In genomic region chr4:8760561-8760960, GRCh38 we compare ENCODE assay signal across 18 cellular contexts.
DNase-seq lines count a peak whose midpoint lies in the region; ATAC-seq, FAIRE-seq and TF ChIP-seq lines count a peak whose summit lies in the region.
"Had no signal": no experiment of that assay in that cellular context is flagged by ENCODE, and none has a peak within 500 bp of the region (broad histone marks: within the 10 kb centered on the region; RNA-seq: fewer than 3 reads in every experiment).

No MANE protein-coding gene starts in this region.

- no peaks in the 10 kb centered on the region for H4K20me1 ChIP-seq in HepG2 (ENCODE audit: insufficient read depth, low read length)

- intact Hi-C loops in right lobe of liver (cut with DNase I) (no loop called here), HepG2 (cut with micrococcal nuclease; ENCODE audit: unreplicated experiment) (no loop called here), right cardiac atrium (cut with DNase I) (no loop called here)

- BruUV-seq in HepG2 (replicated peaks; lab: Mats Ljungman, UMichigan), result no TSS peak

- TF ChIP-seq EP300 in HepG2 (IDR thresholded peaks at IDR 0.05; ENCODE audit: low read depth in 2 of 2, low read length in 2 of 2) (no peak), HepG2 (CRISPR knock-in tag; IDR thresholded peaks at IDR 0.05; ENCODE audit: borderline replicate concordance) (no peak)

- in situ Hi-C loops in HepG2 (cut with HindIII; ENCODE audit: extremely low pct_ligation_motif_present, low pct_unique_long_range_greater_than_20kb) (no loop called here), GM13976 (cut with MboI; ENCODE audit: low sequenced_read_pairs, unreplicated experiment) (no loop called here)

- no peak for FAIRE-seq in HepG2 (lab: Jason Lieb, UNC)

- POLR2A ChIA-PET in HepG2 (lab: Yijun Ruan, JAX), result no interaction called here

- TF ChIP-seq RAD21 in HepG2 (CRISPR knock-in tag; IDR thresholded peaks at IDR 0.05), result no peak

- TF ChIP-seq POLR2A in right lobe of liver (IDR thresholded peaks at IDR 0.05) (no peak), HepG2 (IDR thresholded peaks at IDR 0.05; ENCODE audit: insufficient read depth in 1 of 2, low read depth in 2 of 2, low read length in 2 of 2) (no peak), GM18505 (IDR thresholded peaks at IDR 0.05; ENCODE audit: borderline replicate concordance, extremely low read depth, insufficient read depth, insufficient read length) (no peak)

- no peaks in the 10 kb centered on the region for H3K4me1 ChIP-seq in right lobe of liver
- H3K4me1 ChIP-seq in HepG2 (ENCODE audit: insufficient read depth, low read length), result no peaks in the 10 kb centered on the region
- H3K4me1 ChIP-seq in right cardiac atrium (ENCODE audit: control insufficient read depth, insufficient read depth, low read length), result no peaks in the 10 kb centered on the region
- H3K4me1 ChIP-seq: Caco-2 had no signal

- no CpG with 5 or more reads among the region's 11 CpGs for WGBS in right lobe of liver (ENCODE audit: insufficient coverage, low coverage, low lambda C conversion rate, missing lambda C conversion rate)
- 13% methylated on average over 4 of the region's 11 CpGs for WGBS in HepG2 (ENCODE audit: low lambda C conversion rate)
- 75% methylated on average over 11 of the region's 11 CpGs for WGBS in right cardiac atrium

- ATAC-seq in right lobe of liver (no peak), HepG2 (no peak), right cardiac atrium (no peak), omental fat pad (ENCODE audit: low FRiP score) (no peak), GM18505 (IDR thresholded peaks at IDR 0.05; ENCODE audit: unreplicated experiment) (no peak)
- ATAC-seq: PC-3 had no signal

- no peaks in the 10 kb centered on the region for H3K9me3 ChIP-seq in right lobe of liver
- H3K9me3 ChIP-seq in HepG2 (ENCODE audit: low read length), result no peaks in the 10 kb centered on the region
- no peaks in the 10 kb centered on the region for H3K9me3 ChIP-seq in right cardiac atrium (ENCODE audit: control insufficient read depth, low read length)
- H3K9me3 ChIP-seq: Caco-2 had no signal

- H3K4me3 ChIP-seq in right lobe of liver (no peak overlapping the region), HepG2 (replicated peaks in 1 of 3; ENCODE audit: insufficient read depth in 1 of 3, low read depth in 2 of 3, low read length in 3 of 3) (no peak overlapping the region), right cardiac atrium (ENCODE audit: low read length) (no peak overlapping the region)

- no peaks in the 10 kb centered on the region for H3K36me3 ChIP-seq in right lobe of liver
- H3K36me3 ChIP-seq in HepG2 (replicated peaks in 1 of 2; ENCODE audit: control insufficient read depth in 1 of 2, insufficient read depth in 2 of 2, low read length in 2 of 2), result no peaks in the 10 kb centered on the region

- no peak overlapping the region for H3K27ac ChIP-seq in right lobe of liver
- no peak overlapping the region for H3K27ac ChIP-seq in HepG2 (ENCODE audit: extremely low read length, insufficient read depth, low read length)
- no peak overlapping the region for H3K27ac ChIP-seq in right cardiac atrium (ENCODE audit: low read length)
- H3K27ac ChIP-seq: RWPE1 had no signal

- peak in 2 of 3 donors; percentile 14 to 49 for DNase-seq in right lobe of liver
- no peak for DNase-seq in HepG2 (ENCODE audit: low spot score)
- peak in 2 of 3 donors; percentile 6 to 22 for DNase-seq in right cardiac atrium
- peak; percentile 6 for DNase-seq in omental fat pad (ENCODE audit: low spot score)
- DNase-seq in GM13976 (ENCODE audit: low spot score), result no peak
- DNase-seq in NOMO-1 treated with DMSO at 0.1 percent for 48 hours (lab: John Stamatoyannopoulos, UW; ENCODE audit: unreplicated experiment), result no peak
- DNase-seq: CD4-positive, CD25-positive, alpha-beta regulatory T cell; DMS153; EL; H7; NCI-H1048; NCI-H2081 treated with DMSO at 0.1 percent for 48 hours; NCI-H510A; NCI-H774; PC-3 had no signal

- no peak overlapping the region for H3K4me2 ChIP-seq in HepG2 (ENCODE audit: low read depth, low read length)

- CTCF ChIA-PET in HepG2 (lab: Yijun Ruan, JAX; ENCODE audit: low intra/inter-chr PET ratio, low total read pairs), result no interaction called here

- H3K27me3 ChIP-seq in right lobe of liver (no peaks in the 10 kb centered on the region), HepG2 (ENCODE audit: control insufficient read depth in 1 of 2, insufficient read depth in 2 of 2, low read length in 2 of 2) (peaks cover 7 to 39% of the 10 kb centered on the region in 2 experiments; a peak in 4 of 5 replicates), right cardiac atrium (ENCODE audit: control insufficient read depth, insufficient read depth) (no peaks in the 10 kb centered on the region)

- no peak overlapping the region for H2AFZ ChIP-seq in HepG2 (ENCODE audit: low read length)

- H3K9ac ChIP-seq in HepG2 (ENCODE audit: insufficient read depth, low read depth, low read length), result no peak overlapping the region

- TF ChIP-seq CTCF in right lobe of liver (IDR thresholded peaks at IDR 0.05) (no peak), HepG2 (CRISPR knock-in tag; IDR thresholded peaks at IDR 0.05) (no peak), omental fat pad (IDR thresholded peaks at IDR 0.05) (no peak), GM13976 (IDR thresholded peaks at IDR 0.05; ENCODE audit: borderline replicate concordance, control extremely low read depth, extremely low read depth, insufficient read depth, missing control alignments) (no peak)

- H3K79me2 ChIP-seq in HepG2 (ENCODE audit: insufficient read depth, low read length), result no peaks in the 10 kb centered on the region

TF ChIP-seq in HepG2, 621 proteins besides CTCF, POLR2A, EP300 and RAD21 (continues in another document):
- TF ChIP-seq ZGPAT (CRISPR knock-in tag; IDR thresholded peaks at IDR 0.05) (no peak), EED (CRISPR knock-in tag; IDR thresholded peaks at IDR 0.05) (no peak), ZSCAN21 (CRISPR knock-in tag; IDR thresholded peaks at IDR 0.05; ENCODE audit: borderline replicate concordance) (no peak), ZBTB44 (CRISPR knock-in tag; IDR thresholded peaks at IDR 0.05) (no peak), ZNF484 (CRISPR knock-in tag; IDR thresholded peaks at IDR 0.05; ENCODE audit: borderline replicate concordance, low read depth) (no peak), U2AF2 (IDR thresholded peaks at IDR 0.05; ENCODE audit: low read depth, low read length) (no peak), ZNF446 (CRISPR knock-in tag; IDR thresholded peaks at IDR 0.05) (no peak), ZNF703 (CRISPR knock-in tag; IDR thresholded peaks at IDR 0.05; ENCODE audit: borderline replicate concordance) (no peak), ZNF788 (CRISPR knock-in tag; IDR thresholded peaks at IDR 0.05; ENCODE audit: borderline replicate concordance) (no peak), ZNF136 (CRISPR knock-in tag; IDR thresholded peaks at IDR 0.05; ENCODE audit: low read depth) (no peak), ZNF709 (CRISPR knock-in tag; IDR thresholded peaks at IDR 0.05) (no peak), ESRRA (CRISPR knock-in tag; IDR thresholded peaks at IDR 0.05; ENCODE audit: low read depth) (no peak), KAT8 (CRISPR knock-in tag; IDR thresholded peaks at IDR 0.05) (no peak), ZNF615 (CRISPR knock-in tag; IDR thresholded peaks at IDR 0.05; ENCODE audit: borderline replicate concordance) (no peak), ZBTB14 (CRISPR knock-in tag; IDR thresholded peaks at IDR 0.05) (no peak), CCDC6 (CRISPR knock-in tag; IDR thresholded peaks at IDR 0.05) (no peak)

Comparison
In these comparisons a context has a peak if more than half of its experiments do, and no peak if none do; other contexts are left out.
1. DNase-seq: peak in right lobe of liver (2 of 3), right cardiac atrium (2 of 3) and omental fat pad (single experiment); none in HepG2 (single experiment), GM13976 (single experiment) and NOMO-1 treated with DMSO at 0.1 percent for 48 hours (single experiment).